ENCODE assay signal across 8 cellular contexts in the genomic region with DNA sequence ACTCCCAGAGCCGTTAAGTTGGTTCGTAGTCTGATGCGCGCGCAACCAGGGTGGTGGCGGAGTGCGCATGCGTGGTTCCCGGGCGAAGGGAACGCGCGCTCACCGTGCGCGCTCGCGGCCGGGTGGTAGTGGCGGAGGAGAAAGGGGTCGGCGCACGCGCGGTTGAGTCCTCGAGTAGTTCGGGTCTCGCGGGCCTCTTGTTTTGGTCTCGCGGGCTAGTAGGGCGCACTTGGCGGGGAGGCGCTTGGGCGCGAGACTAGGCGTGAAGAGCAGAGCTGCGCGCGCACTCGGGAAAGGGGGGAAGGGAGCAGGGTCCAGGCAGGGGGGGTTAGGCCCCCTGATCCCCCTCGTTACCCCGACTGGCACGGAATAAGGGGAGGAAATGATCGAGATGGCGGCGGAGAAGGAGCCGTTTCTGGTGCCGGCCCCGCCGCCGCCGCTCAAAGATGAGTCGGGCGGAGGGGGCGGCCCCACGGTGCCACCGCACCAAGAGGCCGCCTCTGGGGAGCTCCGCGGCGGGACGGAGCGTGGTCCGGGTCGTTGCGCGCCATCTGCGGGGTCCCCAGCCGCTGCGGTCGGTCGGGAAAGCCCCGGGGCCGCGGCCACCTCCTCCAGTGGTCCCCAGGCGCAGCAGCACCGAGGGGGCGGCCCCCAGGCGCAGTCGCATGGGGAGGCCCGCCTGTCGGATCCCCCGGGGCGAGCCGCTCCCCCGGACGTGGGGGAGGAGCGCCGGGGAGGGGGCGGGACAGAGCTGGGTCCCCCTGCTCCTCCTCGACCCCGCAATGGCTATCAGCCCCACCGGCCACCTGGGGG. TPM values are rescaled to one million over a fixed set of nuclear protein-coding genes. Genes with fewer than 3 reads are reported as not detected.
DNase-seq lines count a peak whose midpoint lies in the region; ATAC-seq and TF ChIP-seq lines count a peak whose summit lies in the region.

A gene with protein sequence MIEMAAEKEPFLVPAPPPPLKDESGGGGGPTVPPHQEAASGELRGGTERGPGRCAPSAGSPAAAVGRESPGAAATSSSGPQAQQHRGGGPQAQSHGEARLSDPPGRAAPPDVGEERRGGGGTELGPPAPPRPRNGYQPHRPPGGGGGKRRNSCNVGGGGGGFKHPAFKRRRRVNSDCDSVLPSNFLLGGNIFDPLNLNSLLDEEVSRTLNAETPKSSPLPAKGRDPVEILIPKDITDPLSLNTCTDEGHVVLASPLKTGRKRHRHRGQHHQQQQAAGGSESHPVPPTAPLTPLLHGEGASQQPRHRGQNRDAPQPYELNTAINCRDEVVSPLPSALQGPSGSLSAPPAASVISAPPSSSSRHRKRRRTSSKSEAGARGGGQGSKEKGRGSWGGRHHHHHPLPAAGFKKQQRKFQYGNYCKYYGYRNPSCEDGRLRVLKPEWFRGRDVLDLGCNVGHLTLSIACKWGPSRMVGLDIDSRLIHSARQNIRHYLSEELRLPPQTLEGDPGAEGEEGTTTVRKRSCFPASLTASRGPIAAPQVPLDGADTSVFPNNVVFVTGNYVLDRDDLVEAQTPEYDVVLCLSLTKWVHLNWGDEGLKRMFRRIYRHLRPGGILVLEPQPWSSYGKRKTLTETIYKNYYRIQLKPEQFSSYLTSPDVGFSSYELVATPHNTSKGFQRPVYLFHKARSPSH (plus strand): TSS at position 195 of the 813 bp plus-strand sequence. CDS start 188 bp downstream, at position 383.

- TF ChIP-seq EP300 in esophagus muscularis mucosa (IDR thresholded peaks at IDR 0.05), result no peak

- peak within 1 kb of the TSS; percentile 76 to 85 (median 80) for H3K4me3 ChIP-seq in esophagus muscularis mucosa

- no peak for TF ChIP-seq POLR2A in esophagus muscularis mucosa (IDR thresholded peaks at IDR 0.05; ENCODE audit: low read depth)

- ATAC-seq in GM21786 (IDR thresholded peaks at IDR 0.05; ENCODE audit: unreplicated experiment), result peak; percentile 33

- H3K4me1 ChIP-seq in esophagus muscularis mucosa, result peaks cover 28 to 57% (median 53%) of the 10 kb centered on the region in 4 donors

- intact Hi-C loops in esophagus muscularis mucosa (cut with DNase I), result no loop called here

- DNase-seq in DMS53 (lab: John Stamatoyannopoulos, UW) (peak; percentile 99), LHCN-M2 (ENCODE audit: low read depth) (peak; percentile 97), RPMI8226 (peak; percentile 98), activated T-helper 1 cell treated with Interleukin-2 at 50 U/mL for 16 hours (ENCODE audit: low read depth) (peak; percentile 92), esophagus muscularis mucosa (ENCODE audit: extremely low spot score) (peak; percentile 99), myocyte (ENCODE audit: low read depth) (peak; percentile 99)
- peak; percentile 97 for DNase-seq in stimulated activated CD8-positive, alpha-beta memory T cell treated with anti-CD3 and anti-CD28 coated beads, Interleukin-7, amount 100 ng/mL, for 24 hours (ENCODE audit: low read depth)

- peaks cover 0 to 6% (median 0%) of the 10 kb centered on the region in 4 donors for H3K27me3 ChIP-seq in esophagus muscularis mucosa

- no peaks in the 10 kb centered on the region for H3K9me3 ChIP-seq in esophagus muscularis mucosa

- no peak for TF ChIP-seq CTCF in esophagus muscularis mucosa (IDR thresholded peaks at IDR 0.05)

- WGBS in esophagus muscularis mucosa, result 1% methylated on average over 16 of the region's 94 CpGs

- peaks cover 8 to 41% (median 36%) of the 10 kb centered on the region in 4 donors for H3K36me3 ChIP-seq in esophagus muscularis mucosa

- H3K27ac ChIP-seq in esophagus muscularis mucosa (replicated peaks in 1 of 4), result peak within 1 kb of the TSS; percentile 97 to 100 (median 98)

RNA-seq across cellular contexts. Expression of the gene that starts here (rescaled TPM):
- total RNA-seq in LHCN-M2 (2014; rRNA removed) (59.0 and 63.9 TPM in 2 replicates), esophagus muscularis mucosa (10 to 100 TPM; 21.2 to 44.9 (median 40.6) TPM), myocyte (38.1 and 41.3 TPM in 2 replicates)
- 40.9 TPM for polyA plus RNA-seq in LHCN-M2 (2012)
- polyA plus RNA-seq in myocyte (2012), result 42.4 TPM

Comparison
In these comparisons a context has a peak if more than half of its experiments do, and no peak if none do; other contexts are left out.
1. Peak in every context shown above with its lines: DNase-seq, ATAC-seq, H3K4me3 ChIP-seq and H3K27ac ChIP-seq.